1 cellular context compared by ENCODE assay signal in genomic region chr3:31810991-31811433, GRCh38.
TF ChIP-seq lines count a peak whose summit lies in the region.

No MANE protein-coding gene starts in this region.

TF ChIP-seq in WTC11, 78 proteins besides CTCF, POLR2A, EP300 and RAD21 (continued from another document):
- no peak for TF ChIP-seq HMGXB4 (CRISPR knock-in tag; IDR thresholded peaks at IDR 0.05)
TF ChIP-seq in WTC11: peak in this region for 0.
